ENCODE assay signal across 11 cellular contexts in the genomic region with DNA sequence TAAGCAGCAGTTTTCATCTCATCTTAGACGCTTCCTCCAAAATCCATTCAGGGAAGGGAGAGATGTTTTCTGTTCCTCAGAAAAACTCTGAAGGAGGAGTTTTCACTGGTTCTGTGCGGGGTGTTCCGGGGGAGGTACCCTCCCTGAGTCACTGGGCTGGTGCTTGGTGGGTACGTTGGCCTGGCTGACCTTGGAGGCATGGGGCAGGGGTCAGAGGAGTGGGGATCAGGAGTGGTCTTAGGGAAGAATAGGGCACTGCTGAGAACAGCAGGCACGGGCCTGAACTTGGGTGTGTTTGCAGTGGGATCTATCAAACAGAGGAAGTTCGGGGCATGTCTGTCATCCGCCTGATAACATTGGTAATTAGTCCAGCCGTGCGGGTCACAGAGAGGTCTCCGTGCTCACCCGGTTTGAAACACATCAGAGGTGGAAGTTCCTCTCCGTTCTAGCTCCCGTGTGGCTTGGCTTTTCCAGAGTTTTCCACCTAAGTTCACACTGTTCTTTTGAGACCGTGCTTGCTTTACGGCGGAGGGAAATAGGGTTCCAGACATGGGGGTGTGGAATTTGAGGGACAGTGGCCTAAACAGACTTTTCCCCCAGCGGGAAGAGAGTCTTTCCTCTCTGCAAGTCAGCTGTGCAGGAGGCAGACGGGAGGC. TPM values are rescaled to one million over a fixed set of nuclear protein-coding genes. Genes with fewer than 3 reads are reported as not detected.
DNase-seq lines count a peak whose midpoint lies in the region; TF ChIP-seq lines count a peak whose summit lies in the region.
"Had no signal": no experiment of that assay in that cellular context is flagged by ENCODE, and none has a peak within 500 bp of the region (broad histone marks: within the 10 kb centered on the region; RNA-seq: fewer than 3 reads in every experiment).

No MANE protein-coding gene starts in this region.

- TF ChIP-seq POLR2A in adrenal gland (IDR thresholded peaks at IDR 0.05), result no peak

- TF ChIP-seq CTCF in adrenal gland (IDR thresholded peaks at IDR 0.05) (no peak), hepatocyte (IDR thresholded peaks at IDR 0.05; ENCODE audit: poor library complexity) (no peak)

- no peaks in the 10 kb centered on the region for H3K9me2 ChIP-seq in hepatocyte (replicated peaks; ENCODE audit: insufficient read depth)

- intact Hi-C loops in adrenal gland (cut with DNase I), result loop anchor here in 1 of 2 donors (10.0 kb wide), 1 partner anchor 63 kb away; no protein-coding TSS in a partner anchor

- no peak overlapping the region for H2AFZ ChIP-seq in hepatocyte

- H4K20me1 ChIP-seq in hepatocyte (ENCODE audit: insufficient read depth, poor library complexity, severe bottlenecking), result peaks cover 27% of the 10 kb centered on the region

- DNase-seq in HAP-1 (ENCODE audit: low spot score in 2 of 2), result peak in 1 of 2 experiments; percentile 29
- peak in 1 of 7 donors; percentile 51 for DNase-seq in adrenal gland
- no peak for DNase-seq in hepatocyte (ENCODE audit: low spot score)
- no peak for DNase-seq in mucosa of gallbladder (ENCODE audit: low spot score)
- DNase-seq in activated T-cell treated with anti-CD3 and anti-CD28 coated beads for 4 hours, result no peak
- DNase-seq in stimulated activated CD4-positive, alpha-beta T cell treated with anti-CD3 and anti-CD28 coated beads, Interleukin-4, amount 100 ng/mL, for 1 hour, result no peak
- DNase-seq in activated CD4-positive, alpha-beta T cell treated with anti-CD3 and anti-CD28 coated beads for 4 hours, result no peak
- DNase-seq: activated B cell treated with CpG ODN at 0.5 μM for 24 hours, NCI-H1930 had no signal

- peak overlapping the region; percentile 85 for H3K4me2 ChIP-seq in hepatocyte

- in situ Hi-C loops in HAP-1 (cut with MboI; ENCODE audit: low sequenced_read_pairs), result no loop called here

- H3K4me1 ChIP-seq in HAP-1 (peaks cover 46% of the 10 kb centered on the region), adrenal gland (replicated peaks in 1 of 2) (peaks cover 57 to 84% of the 10 kb centered on the region in 2 donors), hepatocyte (ENCODE audit: insufficient read depth) (peaks cover 62% of the 10 kb centered on the region), skeletal muscle tissue (ENCODE audit: control insufficient read depth in 3 of 3, insufficient read depth in 3 of 3, low read length in 3 of 3) (peaks cover 72 to 83% (median 81%) of the 10 kb centered on the region in 3 donors)

- WGBS in adrenal gland, 4 donors, result 37 to 61% (median 46%) methylated on average over 17 to 18 of the region's 18 CpGs
- 26% methylated on average over 18 of the region's 18 CpGs for WGBS in hepatocyte (ENCODE audit: low lambda C conversion rate, missing lambda C conversion rate)

- H3K9me3 ChIP-seq in HAP-1 (no peaks in the 10 kb centered on the region), adrenal gland (replicated peaks in 1 of 3) (no peaks in the 10 kb centered on the region), hepatocyte (ENCODE audit: low read depth) (no peaks in the 10 kb centered on the region), skeletal muscle tissue (ENCODE audit: control insufficient read depth in 3 of 3, low read length in 3 of 3) (no peaks in the 10 kb centered on the region)

- peak overlapping the region; percentile 69 to 83 (median 73) for H3K9ac ChIP-seq in skeletal muscle tissue (ENCODE audit: low read depth in 1 of 3, low read length in 3 of 3)

- H3K27ac ChIP-seq in adrenal gland, result peak overlapping the region in 3 of 5 donors; percentile 70 to 89 (median 84)
- peak overlapping the region; percentile 87 for H3K27ac ChIP-seq in hepatocyte
- H3K27ac ChIP-seq in skeletal muscle tissue (ENCODE audit: low read depth, low read length), result peak overlapping the region; percentile 73

- H3K27me3 ChIP-seq in HAP-1 (ENCODE audit: low read depth), result no peaks in the 10 kb centered on the region
- no peaks in the 10 kb centered on the region for H3K27me3 ChIP-seq in adrenal gland
- H3K27me3 ChIP-seq in hepatocyte, result no peaks in the 10 kb centered on the region
- H3K27me3 ChIP-seq in skeletal muscle tissue (ENCODE audit: control insufficient read depth in 3 of 3, insufficient read depth in 3 of 3, low read length in 3 of 3), result no peaks in the 10 kb centered on the region

- H3K4me3 ChIP-seq in HAP-1 (peak overlapping the region; percentile 38), adrenal gland (peak overlapping the region in 1 of 4 donors; percentile 42), hepatocyte (peak overlapping the region; percentile 37), skeletal muscle tissue (ENCODE audit: low read length in 3 of 3) (peak overlapping the region; percentile 74 to 77 (median 77))
- H3K4me3 ChIP-seq: GM12878 had no signal

- H3K36me3 ChIP-seq in HAP-1 (replicated peaks) (peaks cover 10% of the 10 kb centered on the region), adrenal gland (replicated peaks in 1 of 2) (no peaks in the 10 kb centered on the region), hepatocyte (replicated peaks; ENCODE audit: insufficient read depth, low read depth) (no peaks in the 10 kb centered on the region), skeletal muscle tissue (ENCODE audit: control insufficient read depth in 3 of 3, insufficient read depth in 3 of 3, low read length in 3 of 3) (no peaks in the 10 kb centered on the region)

- peaks cover 67% of the 10 kb centered on the region for H3K79me2 ChIP-seq in hepatocyte

RNA-seq across cellular contexts. Expression of a gene that starts 59.7 kb away (rescaled TPM):
- total RNA-seq in adrenal gland, result 1 to 10 TPM in 1 of 8 donors, under 1 TPM in 3, not detected in 4; 0.30 to 1.2 (median 0.47) TPM
- 1 to 10 TPM in 2 of 3 donors, under 1 TPM in 1; 0.91 to 2.6 (median 1.7) TPM for polyA plus RNA-seq in adrenal gland
- 0.13 TPM in 1 of 2 replicates, not detected in the other for total RNA-seq in hepatocyte
- not detected in 2 replicates for polyA plus RNA-seq in hepatocyte
- total RNA-seq in skeletal muscle tissue, result not detected
- not detected for total RNA-seq in mucosa of gallbladder
- total RNA-seq: activated B cell treated with CpG ODN at 0.5 μM for 24 hours, GM12878 had no signal
